Comparison of ENCODE assay signal across 26 cellular contexts in the genomic region with DNA sequence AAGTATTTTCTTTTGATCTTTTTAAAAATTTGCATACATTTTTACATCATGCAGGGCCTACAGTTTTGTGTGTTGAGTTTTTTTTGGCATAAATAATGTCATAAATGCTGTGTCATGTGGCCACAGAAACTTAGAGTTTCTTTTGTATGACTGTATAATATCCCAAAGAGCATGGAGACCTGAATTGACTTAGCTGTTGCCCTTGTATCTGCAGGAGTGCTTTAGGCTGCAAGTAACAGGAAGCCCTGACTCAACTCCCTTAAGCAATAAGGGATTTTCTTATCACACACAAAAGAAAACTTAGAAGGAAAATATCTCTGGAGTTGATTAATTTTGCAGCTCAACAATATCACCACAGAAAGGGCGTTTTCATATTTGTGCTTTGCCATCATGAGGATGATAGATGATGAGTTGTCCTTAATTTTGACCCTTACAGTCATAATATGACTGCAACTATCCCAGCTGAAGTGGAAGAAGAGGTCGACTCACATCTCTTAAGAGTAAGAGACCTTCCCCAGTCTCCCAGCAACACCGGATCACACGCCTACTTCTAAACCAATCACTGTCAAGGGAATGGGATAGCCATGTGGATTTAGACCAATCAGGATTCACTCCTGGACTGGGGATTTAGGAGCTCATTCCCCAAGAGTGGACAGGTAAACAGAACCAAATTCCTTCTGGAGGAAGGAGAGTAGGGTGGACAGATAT.
DNase-seq lines count a peak whose midpoint lies in the region; ATAC-seq and TF ChIP-seq lines count a peak whose summit lies in the region.
"Had no signal": no experiment of that assay in that cellular context is flagged by ENCODE, and none has a peak within 500 bp of the region (broad histone marks: within the 10 kb centered on the region; RNA-seq: fewer than 3 reads in every experiment).

No MANE protein-coding gene starts in this region.

- H3K27ac Mint-ChIP-seq in GM23338 = no peak overlapping the region
- H3K27ac Mint-ChIP-seq in activated T-helper 17 cell treated with anti-CD3 and anti-CD28 coated beads, Interleukin-2, amount 50 U/mL, for 72 hours = no peak overlapping the region
- H3K27ac Mint-ChIP-seq: activated T-helper 2 cell treated with anti-CD3 and anti-CD28 coated beads, Interferon-gamma antibody, Interleukin-2, Interleukin-4, amounts not matched to agents 10 μg/mL and 5 μg/mL and 100 μg/mL, durations not matched to agents 14 hours and 24 hours and 36 hours; CD4-positive, alpha-beta T cell; IgD-negative memory B cell; mesothelial cell of epicardium; natural killer cell; stimulated activated naive CD8-positive, alpha-beta T cell treated with anti-CD3 and anti-CD28 coated beads, Interleukin-15, Interleukin-2, amounts not matched to agents 100 ng/mL and 50 ng/mL, for 24 hours; T-cell had no signal

- no peaks in the 10 kb centered on the region for H3K79me2 ChIP-seq in GM23338 (replicated peaks; ENCODE audit: insufficient read depth)

- no peaks in the 10 kb centered on the region for H3K27me3 ChIP-seq in GM23338 (ENCODE audit: insufficient read depth)

- no peaks in the 10 kb centered on the region for H3K9me2 ChIP-seq in GM23338 (ENCODE audit: insufficient read depth)

- TF ChIP-seq CTCF in GM23338 (conservative IDR thresholded peaks at IDR 0.05; ENCODE audit: low read depth in 2 of 2) = no peak

- no peaks in the 10 kb centered on the region for H3K9me3 Mint-ChIP-seq in GM23338
- no peaks in the 10 kb centered on the region for H3K9me3 Mint-ChIP-seq in activated T-helper 17 cell treated with anti-CD3 and anti-CD28 coated beads, Interleukin-2, amount 50 U/mL, for 72 hours
- H3K9me3 Mint-ChIP-seq: activated T-helper 2 cell treated with anti-CD3 and anti-CD28 coated beads, Interferon-gamma antibody, Interleukin-2, Interleukin-4, amounts not matched to agents 10 μg/mL and 5 μg/mL and 100 μg/mL, durations not matched to agents 14 hours and 24 hours and 36 hours; CD4-positive, alpha-beta T cell; mesothelial cell of epicardium; natural killer cell; stimulated activated naive CD8-positive, alpha-beta T cell treated with anti-CD3 and anti-CD28 coated beads, Interleukin-15, Interleukin-2, amounts not matched to agents 100 ng/mL and 50 ng/mL, for 24 hours; T-cell had no signal

- H3K27me3 Mint-ChIP-seq in GM23338 (ENCODE audit: insufficient read depth, low read depth, poor library complexity) = no peaks in the 10 kb centered on the region
- H3K27me3 Mint-ChIP-seq in activated T-helper 17 cell treated with anti-CD3 and anti-CD28 coated beads, Interleukin-2, amount 50 U/mL, for 72 hours = peaks cover 45% of the 10 kb centered on the region

- peaks cover 5% of the 10 kb centered on the region for H3K4me1 Mint-ChIP-seq in GM23338
- H3K4me1 Mint-ChIP-seq in activated T-helper 17 cell treated with anti-CD3 and anti-CD28 coated beads, Interleukin-2, amount 50 U/mL, for 72 hours = no peaks in the 10 kb centered on the region
- H3K4me1 Mint-ChIP-seq: IgD-negative memory B cell, natural killer cell, T-cell had no signal

- no peak overlapping the region for H3K4me3 Mint-ChIP-seq in GM23338
- H3K4me3 Mint-ChIP-seq in activated T-helper 17 cell treated with anti-CD3 and anti-CD28 coated beads, Interleukin-2, amount 50 U/mL, for 72 hours = no peak overlapping the region
- H3K4me3 Mint-ChIP-seq: CD4-positive, alpha-beta T cell; IgD-negative memory B cell; mesothelial cell of epicardium; natural killer cell; stimulated activated naive CD8-positive, alpha-beta T cell treated with anti-CD3 and anti-CD28 coated beads, Interleukin-15, Interleukin-2, amounts not matched to agents 100 ng/mL and 50 ng/mL, for 24 hours; T-cell had no signal

- H2AFZ ChIP-seq in GM23338 = no peak overlapping the region

- H3K4me2 ChIP-seq in GM23338 = no peak overlapping the region

- peak; percentile 19 for ATAC-seq in GM23338
- ATAC-seq in activated T-helper 17 cell treated with anti-CD3 and anti-CD28 coated beads, Interleukin-2, amount 50 U/mL, for 72 hours (replicated peaks) = peak; percentile 72
- ATAC-seq: left cardiac atrium, natural killer cell, T-cell had no signal

- DNase-seq in GM23338 (ENCODE audit: low spot score) (peak; percentile 52), NCI-H226 (peak; percentile 28), iPS-NIHi7 (ENCODE audit: extremely low spot score) (peak; percentile 55), HPDE6-E6E7 (ENCODE audit: extremely low spot score) (no peak), NCI-H187 (lab: John Stamatoyannopoulos, UW) (no peak), NOMO-1 (lab: John Stamatoyannopoulos, UW; ENCODE audit: unreplicated experiment in 2 of 2) (no peak)
- DNase-seq: activated CD4-positive, alpha-beta T cell treated with anti-CD3 and anti-CD28 coated beads, Interleukin-2, amount 50 U/mL, for 1 hour; CD4-positive, alpha-beta T cell; effector memory CD4-positive, alpha-beta T cell; left cardiac atrium; MM.1S; natural killer cell; NCI-H774; OCI-M1; retina; SHP77 treated with DMSO at 0.1 percent for 48 hours; stimulated activated CD4-positive, alpha-beta T cell treated with anti-CD3 and anti-CD28 coated beads, Interleukin-4, amount 100 ng/mL, for 4 hours; T-cell; tibial artery had no signal

- H3K27ac ChIP-seq in GM23338 (ENCODE audit: low read depth) = no peak overlapping the region
- H3K27ac ChIP-seq: esophagus muscularis mucosa, HL-60, tibial artery had no signal

- no peaks in the 10 kb centered on the region for H3K36me3 ChIP-seq in GM23338 (ENCODE audit: insufficient read depth)
- H3K36me3 ChIP-seq: esophagus muscularis mucosa, tibial artery had no signal

- H4K20me1 ChIP-seq in GM23338 (replicated peaks; ENCODE audit: insufficient read depth) = no peaks in the 10 kb centered on the region; the same call in 1 of the 2 replicates

- no peaks in the 10 kb centered on the region for H3K4me1 ChIP-seq in GM23338 (ENCODE audit: insufficient read depth)
- H3K4me1 ChIP-seq: esophagus muscularis mucosa, tibial artery had no signal

- H3K4me3 ChIP-seq in GM23338 = no peak overlapping the region
- H3K4me3 ChIP-seq: esophagus muscularis mucosa, tibial artery had no signal

- H3K36me3 Mint-ChIP-seq in GM23338 (ENCODE audit: low read depth) = no peaks in the 10 kb centered on the region
- H3K36me3 Mint-ChIP-seq in activated T-helper 17 cell treated with anti-CD3 and anti-CD28 coated beads, Interleukin-2, amount 50 U/mL, for 72 hours (ENCODE audit: low read depth) = no peaks in the 10 kb centered on the region
- H3K36me3 Mint-ChIP-seq: IgD-negative memory B cell, mesothelial cell of epicardium, natural killer cell, T-cell had no signal

- no peaks in the 10 kb centered on the region for H3F3A ChIP-seq in GM23338 (replicated peaks; ENCODE audit: low read depth)

TF ChIP-seq in GM23338, 12 proteins besides CTCF, POLR2A, EP300 and RAD21 (continues in another document):
- TF ChIP-seq, protein P1, sequence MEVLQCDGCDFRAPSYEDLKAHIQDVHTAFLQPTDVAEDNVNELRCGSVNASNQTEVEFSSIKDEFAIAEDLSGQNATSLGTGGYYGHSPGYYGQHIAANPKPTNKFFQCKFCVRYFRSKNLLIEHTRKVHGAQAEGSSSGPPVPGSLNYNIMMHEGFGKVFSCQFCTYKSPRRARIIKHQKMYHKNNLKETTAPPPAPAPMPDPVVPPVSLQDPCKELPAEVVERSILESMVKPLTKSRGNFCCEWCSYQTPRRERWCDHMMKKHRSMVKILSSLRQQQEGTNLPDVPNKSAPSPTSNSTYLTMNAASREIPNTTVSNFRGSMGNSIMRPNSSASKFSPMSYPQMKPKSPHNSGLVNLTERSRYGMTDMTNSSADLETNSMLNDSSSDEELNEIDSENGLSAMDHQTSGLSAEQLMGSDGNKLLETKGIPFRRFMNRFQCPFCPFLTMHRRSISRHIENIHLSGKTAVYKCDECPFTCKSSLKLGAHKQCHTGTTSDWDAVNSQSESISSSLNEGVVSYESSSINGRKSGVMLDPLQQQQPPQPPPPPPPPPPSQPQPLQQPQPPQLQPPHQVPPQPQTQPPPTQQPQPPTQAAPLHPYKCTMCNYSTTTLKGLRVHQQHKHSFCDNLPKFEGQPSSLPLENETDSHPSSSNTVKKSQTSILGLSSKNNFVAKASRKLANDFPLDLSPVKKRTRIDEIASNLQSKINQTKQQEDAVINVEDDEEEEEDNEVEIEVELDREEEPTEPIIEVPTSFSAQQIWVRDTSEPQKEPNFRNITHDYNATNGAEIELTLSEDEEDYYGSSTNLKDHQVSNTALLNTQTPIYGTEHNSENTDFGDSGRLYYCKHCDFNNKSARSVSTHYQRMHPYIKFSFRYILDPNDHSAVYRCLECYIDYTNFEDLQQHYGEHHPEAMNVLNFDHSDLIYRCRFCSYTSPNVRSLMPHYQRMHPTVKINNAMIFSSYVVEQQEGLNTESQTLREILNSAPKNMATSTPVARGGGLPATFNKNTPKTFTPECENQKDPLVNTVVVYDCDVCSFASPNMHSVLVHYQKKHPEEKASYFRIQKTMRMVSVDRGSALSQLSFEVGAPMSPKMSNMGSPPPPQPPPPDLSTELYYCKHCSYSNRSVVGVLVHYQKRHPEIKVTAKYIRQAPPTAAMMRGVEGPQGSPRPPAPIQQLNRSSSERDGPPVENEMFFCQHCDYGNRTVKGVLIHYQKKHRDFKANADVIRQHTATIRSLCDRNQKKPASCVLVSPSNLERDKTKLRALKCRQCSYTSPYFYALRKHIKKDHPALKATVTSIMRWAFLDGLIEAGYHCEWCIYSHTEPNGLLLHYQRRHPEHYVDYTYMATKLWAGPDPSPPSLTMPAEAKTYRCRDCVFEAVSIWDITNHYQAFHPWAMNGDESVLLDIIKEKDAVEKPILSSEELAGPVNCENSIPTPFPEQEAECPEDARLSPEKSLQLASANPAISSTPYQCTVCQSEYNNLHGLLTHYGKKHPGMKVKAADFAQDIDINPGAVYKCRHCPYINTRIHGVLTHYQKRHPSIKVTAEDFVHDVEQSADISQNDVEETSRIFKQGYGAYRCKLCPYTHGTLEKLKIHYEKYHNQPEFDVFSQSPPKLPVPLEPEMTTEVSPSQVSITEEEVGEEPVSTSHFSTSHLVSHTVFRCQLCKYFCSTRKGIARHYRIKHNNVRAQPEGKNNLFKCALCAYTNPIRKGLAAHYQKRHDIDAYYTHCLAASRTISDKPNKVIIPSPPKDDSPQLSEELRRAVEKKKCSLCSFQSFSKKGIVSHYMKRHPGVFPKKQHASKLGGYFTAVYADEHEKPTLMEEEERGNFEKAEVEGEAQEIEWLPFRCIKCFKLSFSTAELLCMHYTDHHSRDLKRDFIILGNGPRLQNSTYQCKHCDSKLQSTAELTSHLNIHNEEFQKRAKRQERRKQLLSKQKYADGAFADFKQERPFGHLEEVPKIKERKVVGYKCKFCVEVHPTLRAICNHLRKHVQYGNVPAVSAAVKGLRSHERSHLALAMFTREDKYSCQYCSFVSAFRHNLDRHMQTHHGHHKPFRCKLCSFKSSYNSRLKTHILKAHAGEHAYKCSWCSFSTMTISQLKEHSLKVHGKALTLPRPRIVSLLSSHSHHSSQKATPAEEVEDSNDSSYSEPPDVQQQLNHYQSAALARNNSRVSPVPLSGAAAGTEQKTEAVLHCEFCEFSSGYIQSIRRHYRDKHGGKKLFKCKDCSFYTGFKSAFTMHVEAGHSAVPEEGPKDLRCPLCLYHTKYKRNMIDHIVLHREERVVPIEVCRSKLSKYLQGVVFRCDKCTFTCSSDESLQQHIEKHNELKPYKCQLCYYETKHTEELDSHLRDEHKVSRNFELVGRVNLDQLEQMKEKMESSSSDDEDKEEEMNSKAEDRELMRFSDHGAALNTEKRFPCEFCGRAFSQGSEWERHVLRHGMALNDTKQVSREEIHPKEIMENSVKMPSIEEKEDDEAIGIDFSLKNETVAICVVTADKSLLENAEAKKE (CRISPR knock-in tag; IDR thresholded peaks at IDR 0.05) = no peak

Comparison
In these comparisons a context has a peak if more than half of its experiments do, and no peak if none do; other contexts are left out.
1. DNase-seq: peak in GM23338 (single experiment), NCI-H226 (single experiment) and iPS-NIHi7 (single experiment); none in HPDE6-E6E7 (single experiment), NCI-H187 (0 of 2) and NOMO-1 (0 of 2).